Comparison of ENCODE assay signal across 15 cellular contexts in genomic region chr5:150446583-150446982, GRCh38. TPM values are rescaled to one million over a fixed set of nuclear protein-coding genes. Genes with fewer than 3 reads are reported as not detected.
DNase-seq lines count a peak whose midpoint lies in the region; ATAC-seq and TF ChIP-seq lines count a peak whose summit lies in the region.
"Had no signal": no experiment of that assay in that cellular context is flagged by ENCODE, and none has a peak within 500 bp of the region (broad histone marks: within the 10 kb centered on the region; RNA-seq: fewer than 3 reads in every experiment).

No MANE protein-coding gene starts in this region.

- 83 to 90% (median 83%) methylated on average over 6 of the region's 6 CpGs for WGBS in ovary, 3 donors

- H3K27me3 ChIP-seq in endocrine pancreas (ENCODE audit: control insufficient read depth, insufficient read depth, low read length) (no peaks in the 10 kb centered on the region), brain microvascular endothelial cell (replicated peaks) (no peaks in the 10 kb centered on the region), ovary (no peaks in the 10 kb centered on the region)
- H3K27me3 ChIP-seq: dorsolateral prefrontal cortex had no signal

- H3K9me3 ChIP-seq in endocrine pancreas (ENCODE audit: control insufficient read depth, low read length), result no peaks in the 10 kb centered on the region
- no peaks in the 10 kb centered on the region for H3K9me3 ChIP-seq in ovary

- H3K27ac Mint-ChIP-seq in stimulated activated naive CD8-positive, alpha-beta T cell treated with anti-CD3 and anti-CD28 coated beads, Interleukin-15, Interleukin-2, amounts not matched to agents 100 ng/mL and 50 ng/mL, for 24 hours, result peak overlapping the region; percentile 99
- H3K27ac Mint-ChIP-seq in stimulated activated naive CD8-positive, alpha-beta T cell treated with anti-CD3 and anti-CD28 coated beads, Interleukin-15, amount 100 ng/mL, for 72 hours, result peak overlapping the region; percentile 86 to 90

- H3K4me1 ChIP-seq in endocrine pancreas (ENCODE audit: control insufficient read depth, insufficient read depth, low read length) (peaks cover 6% of the 10 kb centered on the region), ovary (ENCODE audit: insufficient read depth) (peaks cover 3% of the 10 kb centered on the region)

- in situ Hi-C loops in brain microvascular endothelial cell (cut with HindIII; ENCODE audit: low pct_ligation_motif_present, low sequenced_read_pairs), result no loop called here

- H3K36me3 ChIP-seq in endocrine pancreas (ENCODE audit: control insufficient read depth, insufficient read depth, low read length), result peaks cover 24% of the 10 kb centered on the region
- peaks cover 57% of the 10 kb centered on the region for H3K36me3 ChIP-seq in brain microvascular endothelial cell (replicated peaks)
- no peaks in the 10 kb centered on the region for H3K36me3 ChIP-seq in ovary

- POLR2A ChIA-PET in RWPE1 (lab: Yijun Ruan, JAX; ENCODE audit: low non-redundant PET), result no interaction called here

- no peak for TF ChIP-seq POLR2A in ovary (IDR thresholded peaks at IDR 0.05)

- peaks cover 64% of the 10 kb centered on the region for H3K36me3 Mint-ChIP-seq in stimulated activated naive CD8-positive, alpha-beta T cell treated with anti-CD3 and anti-CD28 coated beads, Interleukin-15, Interleukin-2, amounts not matched to agents 100 ng/mL and 50 ng/mL, for 24 hours (ENCODE audit: low read depth)

- H3K4me3 ChIP-seq in endocrine pancreas (ENCODE audit: control insufficient read depth, insufficient read depth, low read length) (no peak overlapping the region), brain microvascular endothelial cell (ENCODE audit: low read depth, low read length) (no peak overlapping the region), ovary (no peak overlapping the region)

- TF ChIP-seq EP300 in ovary (IDR thresholded peaks at IDR 0.05), result no peak

- H3K9me3 Mint-ChIP-seq in stimulated activated naive CD8-positive, alpha-beta T cell treated with anti-CD3 and anti-CD28 coated beads, Interleukin-15, Interleukin-2, amounts not matched to agents 100 ng/mL and 50 ng/mL, for 24 hours, result no peaks in the 10 kb centered on the region
- no peaks in the 10 kb centered on the region for H3K9me3 Mint-ChIP-seq in stimulated activated naive CD8-positive, alpha-beta T cell treated with anti-CD3 and anti-CD28 coated beads, Interleukin-15, amount 100 ng/mL, for 72 hours

- DNase-seq in stimulated activated naive CD8-positive, alpha-beta T cell treated with anti-CD3 and anti-CD28 coated beads, Interleukin-15, Interleukin-2, amounts not matched to agents 100 U/mL and 50 U/mL, for 24 hours, result no peak
- DNase-seq in RWPE1 (ENCODE audit: low spot score) (no peak), brain microvascular endothelial cell (no peak), ovary (no peak), cerebellar nuclear complex (lab: John Stamatoyannopoulos, UW) (no peak)
- no peak for DNase-seq in stimulated activated naive CD8-positive, alpha-beta T cell treated with anti-CD3 and anti-CD28 coated beads, Interleukin-15, amount 100 ng/mL, for 72 hours
- DNase-seq: activated CD4-positive, CD25-positive, alpha-beta regulatory T cell treated with anti-CD3 and anti-CD28 coated beads, Interleukin-2, amount 50 U/mL, for 72 hours; activated naive CD4-positive, alpha-beta T cell; dorsolateral prefrontal cortex; islet precursor cell; KBM-7; NCI-H2029 had no signal

- H3K27me3 Mint-ChIP-seq in stimulated activated naive CD8-positive, alpha-beta T cell treated with anti-CD3 and anti-CD28 coated beads, Interleukin-15, Interleukin-2, amounts not matched to agents 100 ng/mL and 50 ng/mL, for 24 hours, result no peaks in the 10 kb centered on the region
- H3K27me3 Mint-ChIP-seq in stimulated activated naive CD8-positive, alpha-beta T cell treated with anti-CD3 and anti-CD28 coated beads, Interleukin-15, amount 100 ng/mL, for 72 hours, result no peaks in the 10 kb centered on the region

- H3K27ac ChIP-seq in RWPE1 (peak overlapping the region; percentile 60), brain microvascular endothelial cell (no peak overlapping the region), ovary (no peak overlapping the region)

- H3K4me1 Mint-ChIP-seq in stimulated activated naive CD8-positive, alpha-beta T cell treated with anti-CD3 and anti-CD28 coated beads, Interleukin-15, Interleukin-2, amounts not matched to agents 100 ng/mL and 50 ng/mL, for 24 hours (ENCODE audit: low read depth), result peaks cover 48% of the 10 kb centered on the region
- H3K4me1 Mint-ChIP-seq in stimulated activated naive CD8-positive, alpha-beta T cell treated with anti-CD3 and anti-CD28 coated beads, Interleukin-15, amount 100 ng/mL, for 72 hours, result peaks cover 34% of the 10 kb centered on the region

- ATAC-seq in stimulated activated naive CD8-positive, alpha-beta T cell treated with anti-CD3 and anti-CD28 coated beads, Interleukin-15, Interleukin-2, amounts not matched to agents 100 U/mL and 50 U/mL, for 24 hours, result no peak
- no peak for ATAC-seq in stimulated activated naive CD8-positive, alpha-beta T cell treated with anti-CD3 and anti-CD28 coated beads, Interleukin-15, amount 100 ng/mL, for 72 hours
- ATAC-seq: sciatic nerve had no signal

- TF ChIP-seq CTCF in RWPE1 (conservative IDR thresholded peaks at IDR 0.05; ENCODE audit: low read depth), result no peak
- TF ChIP-seq CTCF in brain microvascular endothelial cell (IDR thresholded peaks at IDR 0.05; ENCODE audit: low read depth, low read length, missing control alignments), result no peak
- TF ChIP-seq CTCF in ovary (IDR thresholded peaks at IDR 0.05), result no peak

- intact Hi-C loops in ovary (cut with DNase I), result loop anchor here in 1 of 4 donors (10.0 kb wide), 1 partner anchor 312 kb away; no protein-coding TSS in a partner anchor

- H3K9ac ChIP-seq in endocrine pancreas (ENCODE audit: control insufficient read depth, insufficient read depth, low read length), result peak overlapping the region; percentile 57

- peak overlapping the region; percentile 93 for H3K4me3 Mint-ChIP-seq in stimulated activated naive CD8-positive, alpha-beta T cell treated with anti-CD3 and anti-CD28 coated beads, Interleukin-15, Interleukin-2, amounts not matched to agents 100 ng/mL and 50 ng/mL, for 24 hours
- H3K4me3 Mint-ChIP-seq in stimulated activated naive CD8-positive, alpha-beta T cell treated with anti-CD3 and anti-CD28 coated beads, Interleukin-15, amount 100 ng/mL, for 72 hours, result peak overlapping the region; percentile 33 to 55

- CTCF ChIA-PET in RWPE1 (lab: Yijun Ruan, JAX), result interaction anchor here (0.8 to 2.6 kb wide), 2 partner anchors 10 to 193 kb away, joined by 6 to 8 read pairs; no protein-coding TSS in a partner anchor

RNA-seq across cellular contexts. Expression of gene RPS14, which starts 3.0 kb away (rescaled TPM):
- 1,000 to 10,000 TPM; 2,727 to 9,295 (median 4,211) TPM for total RNA-seq in ovary
- polyA plus RNA-seq in ovary, result 1,000 to 10,000 TPM; 2,234 to 8,183 TPM

RNA-seq across cellular contexts. Expression of gene CD74, which starts 33.9 kb away (rescaled TPM):
- total RNA-seq in ovary, result 100 to 1,000 TPM in 6 of 7 donors, 10 to 100 TPM in 1; 96.9 to 750 (median 384) TPM
- polyA plus RNA-seq in ovary, result 1,000 to 10,000 TPM in 1 of 2 donors, 100 to 1,000 TPM in 1; 280 to 1,292 TPM
